1 cellular context compared by ENCODE assay signal in genomic region chr12:67268335-67268895, GRCh38.
TF ChIP-seq lines count a peak whose summit lies in the region.

No MANE protein-coding gene starts in this region.

TF ChIP-seq in HEK293, 187 proteins besides CTCF, POLR2A, EP300 and RAD21 (continued from another document and continues in another):
- TF ChIP-seq ZNF398 (tag by site-specific recombination; IDR thresholded peaks at IDR 0.05) (no peak), SALL2 (tag by site-specific recombination; IDR thresholded peaks at IDR 0.05; ENCODE audit: borderline replicate concordance) (no peak), PRDM2 (tag by site-specific recombination; IDR thresholded peaks at IDR 0.05; ENCODE audit: borderline replicate concordance) (no peak), ZSCAN18 (tag by site-specific recombination; IDR thresholded peaks at IDR 0.05) (no peak), WT1 (tag by site-specific recombination; IDR thresholded peaks at IDR 0.05) (no peak), GFI1B (tag by site-specific recombination; IDR thresholded peaks at IDR 0.05) (no peak), ZNF138 (tag by site-specific recombination; IDR thresholded peaks at IDR 0.05; ENCODE audit: borderline replicate concordance) (no peak), BCL11B (tag by site-specific recombination; IDR thresholded peaks at IDR 0.05; ENCODE audit: low read depth) (no peak), ZNF202 (tag by site-specific recombination; IDR thresholded peaks at IDR 0.05; ENCODE audit: borderline replicate concordance) (no peak), ZNF274 (IDR thresholded peaks at IDR 0.05; ENCODE audit: low read length) (no peak), ZNF274 (tag by site-specific recombination; IDR thresholded peaks at IDR 0.05; ENCODE audit: borderline replicate concordance) (no peak), ZNF155 (tag by site-specific recombination; IDR thresholded peaks at IDR 0.05) (no peak), OSR2 (tag by site-specific recombination; IDR thresholded peaks at IDR 0.05) (no peak; the same call in none of the 2 replicates), ZIC2 (tag by site-specific recombination; IDR thresholded peaks at IDR 0.05) (no peak), ZFHX2 (tag by site-specific recombination; conservative IDR thresholded peaks at IDR 0.05) (no peak), ZNF660 (tag by site-specific recombination; IDR thresholded peaks at IDR 0.05) (peak; percentile 4), ZNF248 (tag by site-specific recombination; IDR thresholded peaks at IDR 0.05) (no peak), ZNF10 (tag by site-specific recombination; IDR thresholded peaks at IDR 0.05) (no peak), ZNF18 (tag by site-specific recombination; IDR thresholded peaks at IDR 0.05) (no peak), ZNF280C (tag by site-specific recombination; IDR thresholded peaks at IDR 0.05) (no peak), ZNF335 (tag by site-specific recombination; conservative IDR thresholded peaks at IDR 0.05) (peak; percentile 84), ZNF629 (tag by site-specific recombination; IDR thresholded peaks at IDR 0.05) (no peak), ZNF16 (tag by site-specific recombination; IDR thresholded peaks at IDR 0.05; ENCODE audit: low read depth) (no peak), ZNF830 (tag by site-specific recombination; IDR thresholded peaks at IDR 0.05; ENCODE audit: low read depth) (no peak), MZF1 (tag by site-specific recombination; IDR thresholded peaks at IDR 0.05; ENCODE audit: borderline replicate concordance) (no peak), ZNF560 (tag by site-specific recombination; IDR thresholded peaks at IDR 0.05; ENCODE audit: borderline replicate concordance) (no peak), ZNF658 (tag by site-specific recombination; IDR thresholded peaks at IDR 0.05) (no peak), ZNF621 (tag by site-specific recombination; IDR thresholded peaks at IDR 0.05) (no peak), ZNF544 (tag by site-specific recombination; IDR thresholded peaks at IDR 0.05) (no peak), SP7 (tag by site-specific recombination; IDR thresholded peaks at IDR 0.05) (no peak), KLF10 (tag by site-specific recombination; IDR thresholded peaks at IDR 0.05) (no peak), ZBTB20 (tag by site-specific recombination; IDR thresholded peaks at IDR 0.05) (peak; percentile 35; the same call in 1 of the 2 replicates), ZNF175 (tag by site-specific recombination; IDR thresholded peaks at IDR 0.05) (no peak), ZNF518A (tag by site-specific recombination; conservative IDR thresholded peaks at IDR 0.05; ENCODE audit: low read depth) (no peak), ZNF501 (tag by site-specific recombination; IDR thresholded peaks at IDR 0.05) (0 out of 2 replicates have a peak, but pooled peaks have one; percentile 22), PRDM1 (tag by site-specific recombination; IDR thresholded peaks at IDR 0.05) (no peak), ZNF26 (tag by site-specific recombination; IDR thresholded peaks at IDR 0.05) (no peak), ZNF24 (tag by site-specific recombination; IDR thresholded peaks at IDR 0.05) (no peak), ZSCAN4 (tag by site-specific recombination; IDR thresholded peaks at IDR 0.05) (no peak), SCRT1 (tag by site-specific recombination; IDR thresholded peaks at IDR 0.05; ENCODE audit: borderline replicate concordance) (no peak), ZNF121 (tag by site-specific recombination; IDR thresholded peaks at IDR 0.05) (no peak), ZNF610 (tag by site-specific recombination; IDR thresholded peaks at IDR 0.05; ENCODE audit: borderline replicate concordance) (no peak), ZNF596 (tag by site-specific recombination; IDR thresholded peaks at IDR 0.05) (no peak), ZNF133 (tag by site-specific recombination; IDR thresholded peaks at IDR 0.05) (no peak)
